8 cellular contexts compared by ENCODE assay signal in genomic region chr11:3796796-3797328, GRCh38. TPM values are rescaled to one million over a fixed set of nuclear protein-coding genes. Genes with fewer than 3 reads are reported as not detected.
DNase-seq lines count a peak whose midpoint lies in the region; ATAC-seq and TF ChIP-seq lines count a peak whose summit lies in the region.

No MANE protein-coding gene starts in this region.

- 2% methylated on average over 11 of the region's 26 CpGs for WGBS in esophagus muscularis mucosa

- H3K4me1 ChIP-seq in RWPE2 (ENCODE audit: insufficient read depth, poor library complexity, severe bottlenecking), result peaks cover 9% of the 10 kb centered on the region
- H3K4me1 ChIP-seq in esophagus muscularis mucosa, result peaks cover 15 to 46% (median 40%) of the 10 kb centered on the region in 4 donors

- ATAC-seq in Right ventricle myocardium inferior (peak; percentile 30), HG03066 (IDR thresholded peaks at IDR 0.05; ENCODE audit: low read depth, unreplicated experiment) (peak; percentile 24), RWPE2 (ENCODE audit: low read depth) (peak; percentile 48), omental fat pad (ENCODE audit: low FRiP score) (peak; percentile 34)

- DNase-seq in Right ventricle myocardium inferior (ENCODE audit: missing footprints) (peak; percentile 79), cardiac septum (ENCODE audit: low spot score) (no peak), RWPE2 (ENCODE audit: low spot score) (no peak), esophagus muscularis mucosa (ENCODE audit: extremely low spot score) (no peak), omental fat pad (ENCODE audit: low spot score) (no peak), mesenteric fat pad (ENCODE audit: low spot score) (no peak), germinal center (ENCODE audit: low spot score) (no peak)

- H3K4me3 ChIP-seq in RWPE2 (ENCODE audit: severe bottlenecking) (peak overlapping the region; percentile 93), esophagus muscularis mucosa (peak overlapping the region; percentile 77 to 95 (median 90))

- no peaks in the 10 kb centered on the region for H3K9me3 ChIP-seq in RWPE2 (ENCODE audit: severe bottlenecking)
- H3K9me3 ChIP-seq in esophagus muscularis mucosa, result no peaks in the 10 kb centered on the region

- H3K27me3 ChIP-seq in RWPE2 (ENCODE audit: insufficient read depth, poor library complexity, severe bottlenecking) (no peaks in the 10 kb centered on the region), esophagus muscularis mucosa (no peaks in the 10 kb centered on the region)

- TF ChIP-seq CTCF in RWPE2 (IDR thresholded peaks at IDR 0.05; ENCODE audit: poor library complexity, severe bottlenecking) (no peak), esophagus muscularis mucosa (IDR thresholded peaks at IDR 0.05) (no peak), omental fat pad (IDR thresholded peaks at IDR 0.05) (no peak)

- intact Hi-C loops in Right ventricle myocardium inferior (cut with DNase I) (loop anchor here (1.0 to 5.0 kb wide), 2 partner anchors 44 to 295 kb away; partner anchors contain the start of gene RRM1), cardiac septum (cut with DNase I) (loop anchor here (1.0 kb wide), 1 partner anchor 44 kb away; no protein-coding TSS in a partner anchor), esophagus muscularis mucosa (cut with DNase I) (loop anchor here (5.0 kb wide), 1 partner anchor 40 kb away; no protein-coding TSS in a partner anchor)

- no peak for TF ChIP-seq POLR2A in esophagus muscularis mucosa (IDR thresholded peaks at IDR 0.05; ENCODE audit: low read depth)

- H3K27ac ChIP-seq in RWPE2 (ENCODE audit: poor library complexity, severe bottlenecking) (peak overlapping the region; percentile 46), esophagus muscularis mucosa (replicated peaks in 1 of 4) (peak overlapping the region; percentile 93 to 99 (median 96))

- H3K36me3 ChIP-seq in RWPE2 (ENCODE audit: low read depth) (peaks cover 37% of the 10 kb centered on the region), esophagus muscularis mucosa (peaks cover 8 to 27% (median 19%) of the 10 kb centered on the region in 4 donors)

- no peak for TF ChIP-seq EP300 in esophagus muscularis mucosa (IDR thresholded peaks at IDR 0.05)

RNA-seq across cellular contexts. Expression of gene NUP98, which starts 0.5 kb away (rescaled TPM):
- total RNA-seq in Right ventricle myocardium inferior (40.4 TPM), cardiac septum (49.6 TPM), esophagus muscularis mucosa (100 to 1,000 TPM in 1 of 4 donors, 10 to 100 TPM in 3; 67.7 to 117 (median 89.8) TPM), omental fat pad (100 to 1,000 TPM in 2 of 4 donors, 10 to 100 TPM in 2; 73.8 to 205 (median 110) TPM), mesenteric fat pad (78.7 TPM)

RNA-seq across cellular contexts. Expression of gene PGAP2, which starts 11.5 kb away (rescaled TPM):
- total RNA-seq in Right ventricle myocardium inferior, result 26.6 TPM
- total RNA-seq in cardiac septum, result 22.7 TPM
- total RNA-seq in esophagus muscularis mucosa, result 1 to 10 TPM; 5.1 to 7.4 (median 7.0) TPM
- 10 to 100 TPM in 2 of 4 donors, 1 to 10 TPM in 2; 6.2 to 12.3 (median 10.2) TPM for total RNA-seq in omental fat pad
- 8.3 TPM for total RNA-seq in mesenteric fat pad

RNA-seq across cellular contexts. Expression of gene RHOG, which starts 43.9 kb away (rescaled TPM):
- total RNA-seq in Right ventricle myocardium inferior (25.6 TPM), cardiac septum (27.5 TPM), esophagus muscularis mucosa (10 to 100 TPM; 53.6 to 75.5 (median 59.4) TPM), omental fat pad (10 to 100 TPM; 53.2 to 90.3 (median 67.8) TPM), mesenteric fat pad (83.3 TPM)

RNA-seq across cellular contexts. Expression of gene STIM1, which starts 58.6 kb away (rescaled TPM):
- 28.9 TPM for total RNA-seq in Right ventricle myocardium inferior
- total RNA-seq in cardiac septum, result 40.4 TPM
- 100 to 1,000 TPM in 2 of 4 donors, 10 to 100 TPM in 2; 65.2 to 150 (median 92.6) TPM for total RNA-seq in esophagus muscularis mucosa
- 10 to 100 TPM; 42.2 to 71.0 (median 51.1) TPM for total RNA-seq in omental fat pad
- total RNA-seq in mesenteric fat pad, result 125 TPM
